14 cellular contexts compared by ENCODE assay signal in genomic region chr17:3953542-3953941, GRCh38. TPM values are rescaled to one million over a fixed set of nuclear protein-coding genes. Genes with fewer than 3 reads are reported as not detected.
A peak's percentile ranks its signal among the peaks of the same experiment; 100 is the strongest.
DNase-seq lines count a peak whose midpoint lies in the region; ATAC-seq, FAIRE-seq and TF ChIP-seq lines count a peak whose summit lies in the region.
"Had no signal": no experiment of that assay in that cellular context is flagged by ENCODE, and none has a peak within 500 bp of the region (broad histone marks: within the 10 kb centered on the region; RNA-seq: fewer than 3 reads in every experiment).

No MANE protein-coding gene starts in this region.

- POLR2A ChIA-PET in K562 (lab: Yijun Ruan, JAX): interaction anchor here (0.7 to 6.9 kb wide), 5 partner anchors 7 to 81 kb away, joined by 3 to 40 read pairs (median 4); partner anchors contain the start of gene ATP2A3

- FAIRE-seq in K562 (lab: Jason Lieb, UNC): no peak

- H3K9ac ChIP-seq in K562 (ENCODE audit: insufficient read depth in 1 of 2, low read depth in 2 of 2, low read length in 2 of 2): no peak overlapping the region

- no peak overlapping the region for H3K4me3 ChIP-seq in K562
- H3K4me3 ChIP-seq in neutrophil (ENCODE audit: low read depth in 1 of 2, low read length in 1 of 2): no peak overlapping the region
- H3K4me3 ChIP-seq: BLaER1 treated with 17β-estradiol and CSF1 and Interleukin-3, amounts not matched to agents 10 nM and 100 nM had no signal

- in situ Hi-C loops in K562 (cut with MboI): no loop called here

- no peaks in the 10 kb centered on the region for H4K20me1 ChIP-seq in K562 (replicated peaks; ENCODE audit: control insufficient read depth, insufficient read depth, low read length)

- ATAC-seq in K562: no peak; the same call in 2 of the 3 replicates

- H3K4me3 Mint-ChIP-seq in activated T-cell treated with anti-CD3 and anti-CD28 coated beads, Interleukin-2, amount 50 U/mL, for 24 hours: no peak overlapping the region
- H3K4me3 Mint-ChIP-seq: CD4-positive, CD25-positive, alpha-beta regulatory T cell; H9 had no signal

- intact Hi-C loops in K562 (cut with micrococcal nuclease): no loop called here
- intact Hi-C loops in head of caudate nucleus (cut with DNase I): no loop called here

- TF ChIP-seq CTCF in K562 (IDR thresholded peaks at IDR 0.05 in 2 of 3, conservative IDR thresholded peaks at IDR 0.05 in 1 of 3; ENCODE audit: insufficient read depth in 2 of 3, low read depth in 1 of 3, low read length in 3 of 3) (no peak), neutrophil (IDR thresholded peaks at IDR 0.05) (no peak)

- no peak overlapping the region for H3K27ac ChIP-seq in K562 (ENCODE audit: extremely low read depth, low read depth, low read length)
- H3K27ac ChIP-seq in neutrophil: peak overlapping the region; percentile 29
- H3K27ac ChIP-seq: 22Rv1 had no signal

- H2AFZ ChIP-seq in K562 (ENCODE audit: low read depth, low read length): no peak overlapping the region

- TF ChIP-seq EP300 in K562 (IDR thresholded peaks at IDR 0.05; ENCODE audit: low read length): no peak

- peaks cover 25% of the 10 kb centered on the region for H3K79me2 ChIP-seq in K562 (ENCODE audit: control insufficient read depth, insufficient read depth, low read length)

- H3K27ac Mint-ChIP-seq in activated T-cell treated with anti-CD3 and anti-CD28 coated beads, Interleukin-2, amount 50 U/mL, for 24 hours: peak overlapping the region; percentile 11
- H3K27ac Mint-ChIP-seq: H9 had no signal

- peaks cover 64% of the 10 kb centered on the region for H3K36me3 Mint-ChIP-seq in activated T-cell treated with anti-CD3 and anti-CD28 coated beads, Interleukin-2, amount 50 U/mL, for 24 hours (ENCODE audit: low read depth)

- TF ChIP-seq POLR2A in K562 (conservative IDR thresholded peaks at IDR 0.05): no peak

- H3K27me3 ChIP-seq in K562 (ENCODE audit: control insufficient read depth in 2 of 2, insufficient read depth in 2 of 2, low read length in 2 of 2): no peaks in the 10 kb centered on the region; a peak in 1 of 5 replicates
- H3K27me3 ChIP-seq in neutrophil: no peaks in the 10 kb centered on the region
- H3K27me3 ChIP-seq: BLaER1 treated with 17β-estradiol and CSF1 and Interleukin-3, amounts not matched to agents 10 nM and 100 nM had no signal

- H3K9me3 ChIP-seq in K562 (replicated peaks; ENCODE audit: control insufficient read depth, insufficient read depth, low read depth, low read length): no peaks in the 10 kb centered on the region
- no peaks in the 10 kb centered on the region for H3K9me3 ChIP-seq in neutrophil
- H3K9me3 ChIP-seq: BLaER1 treated with 17β-estradiol and CSF1 and Interleukin-3, amounts not matched to agents 10 nM and 100 nM had no signal

- no peak for TF ChIP-seq RAD21 in K562 (CRISPR knock-in tag; conservative IDR thresholded peaks at IDR 0.05 in 1 of 2, IDR thresholded peaks at IDR 0.05 in 1 of 2)

- H3K9me3 Mint-ChIP-seq in activated T-cell treated with anti-CD3 and anti-CD28 coated beads, Interleukin-2, amount 50 U/mL, for 24 hours: no peaks in the 10 kb centered on the region
- H3K9me3 Mint-ChIP-seq: CD4-positive, CD25-positive, alpha-beta regulatory T cell; H9 had no signal

- H3K36me3 ChIP-seq in K562 (ENCODE audit: control insufficient read depth, insufficient read depth, low read length): peaks cover 37% of the 10 kb centered on the region; the same call in 1 of the 3 replicates
- peaks cover 91% of the 10 kb centered on the region for H3K36me3 ChIP-seq in neutrophil

- DNase-seq in activated T-cell treated with anti-CD3 and anti-CD28 coated beads, Interleukin-2, amount 50 U/mL, for 24 hours: no peak
- DNase-seq in activated T-cell treated with anti-CD3 and anti-CD28 coated beads, Interleukin-2, amount 50 U/mL, for 1 hour: no peak
- DNase-seq in K562 (ENCODE audit: extremely low read depth in 1 of 4, low spot score in 3 of 4) (no peak), head of caudate nucleus (no peak), hypothalamus (lab: John Stamatoyannopoulos, UW) (no peak), H4 (ENCODE audit: low spot score) (no peak)
- DNase-seq: CD4-positive, CD25-positive, alpha-beta regulatory T cell; DMS53; H9; IMR-90 had no signal

- BruUV-seq in K562 (replicated peaks; lab: Mats Ljungman, UMichigan): no TSS peak

- H3K4me2 ChIP-seq in K562 (ENCODE audit: insufficient read depth, low read length): no peak overlapping the region

- peaks cover 24% of the 10 kb centered on the region for H3K4me1 Mint-ChIP-seq in activated T-cell treated with anti-CD3 and anti-CD28 coated beads, Interleukin-2, amount 50 U/mL, for 24 hours (ENCODE audit: low read depth)

- WGBS in K562 (ENCODE audit: insufficient coverage, low coverage, missing lambda C conversion rate): 60% methylated on average over 1 of the region's 14 CpGs

- peaks cover 9 to 35% of the 10 kb centered on the region in 2 experiments; a peak in 4 of 5 replicates for H3K4me1 ChIP-seq in K562 (replicated peaks in 1 of 2; ENCODE audit: control insufficient read depth in 2 of 2, insufficient read depth in 2 of 2, low read length in 2 of 2)
- peaks cover 7 to 8% of the 10 kb centered on the region in 2 experiments for H3K4me1 ChIP-seq in neutrophil (ENCODE audit: control insufficient read depth in 1 of 2, insufficient read depth in 1 of 2, low read depth in 1 of 2, low read length in 1 of 2)

- no peaks in the 10 kb centered on the region for H3K9me1 ChIP-seq in K562 (ENCODE audit: control insufficient read depth, insufficient read depth, low read length)

- H3K27me3 Mint-ChIP-seq in activated T-cell treated with anti-CD3 and anti-CD28 coated beads, Interleukin-2, amount 50 U/mL, for 24 hours: no peaks in the 10 kb centered on the region
- H3K27me3 Mint-ChIP-seq: CD4-positive, CD25-positive, alpha-beta regulatory T cell had no signal

- CTCF ChIA-PET in K562 (lab: Yijun Ruan, JAX; ENCODE audit: low intra/inter-chr PET ratio): no interaction called here

TF ChIP-seq in K562, 482 proteins besides CTCF, POLR2A, EP300 and RAD21:
- TF ChIP-seq GTF2F1 (IDR thresholded peaks at IDR 0.05; ENCODE audit: low read depth, low read length): no peak
- peak; percentile 58; the same call in 1 of the 2 replicates for TF ChIP-seq RBFOX2 (IDR thresholded peaks at IDR 0.05; ENCODE audit: low read depth, low read length)
- peak; percentile 78 for TF ChIP-seq POLR2G (IDR thresholded peaks at IDR 0.05; ENCODE audit: low read depth, low read length)

RNA-seq across cellular contexts. Expression of gene ATP2A3, which starts 10.7 kb away (rescaled TPM):
- total RNA-seq in K562 (2011; cell fraction: chromatin; rRNA removed; ENCODE audit: low replicate concordance): 198 and 586 TPM in 2 replicates
- total RNA-seq in K562 (2011; cell fraction: nucleolus; rRNA removed): 353 and 436 TPM in 2 replicates
- 289 and 326 TPM in 2 replicates for total RNA-seq in K562 (2011; cell fraction: nucleoplasm; rRNA removed)
- 41.2 and 50.7 TPM in 2 replicates for total RNA-seq in K562 (2014; rRNA removed)
- 9.0 and 9.2 TPM in 2 replicates for total RNA-seq in K562 (2014; rRNA removed; fragmentation: Illumina TruSeq; extraction: Trizol)
- total RNA-seq in K562 (2015; rRNA removed; fragmentation: Illumina TruSeq; extraction: Trizol): 16.9 TPM in 2 replicates
- 79.7 and 103 TPM in 2 replicates for total RNA-seq in K562 (2021)
- 42.6 and 65.4 TPM in 2 replicates for polyA plus RNA-seq in K562 (2011; rRNA removed)
- 45.9 and 88.8 TPM in 2 replicates for polyA plus RNA-seq in K562 (2011; cell fraction: cytosol; rRNA removed)
- 230 and 368 TPM in 2 replicates for polyA plus RNA-seq in K562 (2011; cell fraction: nucleus; rRNA removed)
- 77.5 and 466 TPM in 2 replicates for polyA plus RNA-seq in K562 (2012)
- polyA plus RNA-seq in K562 (2014; fragmentation: Illumina TruSeq; extraction: Trizol): 31.3 and 65.0 TPM in 2 replicates
- polyA plus RNA-seq in K562 (2014; fragmentation: Nextera tagmentation; extraction: Ambion mirVana): under 1 TPM; 0.65 to 0.66 TPM
- 54.5 and 66.9 TPM in 2 replicates for polyA plus RNA-seq in K562 (2014; rRNA removed)
- 33.8 and 63.1 TPM in 2 replicates for polyA minus RNA-seq in K562 (2011; rRNA and poly(A)+ RNA removed)
- polyA minus RNA-seq in K562 (2011; cell fraction: cytosol; rRNA and poly(A)+ RNA removed): 71.3 and 83.9 TPM in 2 replicates
- 85.0 and 89.2 TPM in 2 replicates for polyA minus RNA-seq in K562 (2011; cell fraction: nucleus; rRNA and poly(A)+ RNA removed)
- 0.04 TPM in 1 of 2 replicates, not detected in the other for total RNA-seq in H4 (2014; rRNA removed; shearing (Covaris generic))

RNA-seq across cellular contexts. Expression of gene P2RX1, which starts 37.3 kb away (rescaled TPM):
- 21.9 and 70.4 TPM in 2 replicates for total RNA-seq in K562 (2011; cell fraction: chromatin; rRNA removed; ENCODE audit: low replicate concordance)
- 38.4 and 45.2 TPM in 2 replicates for total RNA-seq in K562 (2011; cell fraction: nucleolus; rRNA removed)
- 27.3 and 30.9 TPM in 2 replicates for total RNA-seq in K562 (2011; cell fraction: nucleoplasm; rRNA removed)
- total RNA-seq in K562 (2014; rRNA removed) (13.3 and 16.0 TPM in 2 replicates), K562 (2014; rRNA removed; fragmentation: Illumina TruSeq; extraction: Trizol) (4.9 and 6.8 TPM in 2 replicates), K562 (2015; rRNA removed; fragmentation: Illumina TruSeq; extraction: Trizol) (8.1 and 9.6 TPM in 2 replicates), K562 (2021) (15.3 and 20.3 TPM in 2 replicates)
- polyA plus RNA-seq in K562 (2011; rRNA removed) (12.2 and 13.6 TPM in 2 replicates), K562 (2014; fragmentation: Illumina TruSeq; extraction: Trizol) (10.3 and 17.6 TPM in 2 replicates), K562 (2014; fragmentation: Nextera tagmentation; extraction: Ambion mirVana) (under 1 TPM; 0.27 to 0.66 TPM), K562 (2014; rRNA removed) (18.4 and 18.8 TPM in 2 replicates)
- polyA plus RNA-seq in K562 (2011; cell fraction: cytosol; rRNA removed): 10.0 and 27.5 TPM in 2 replicates
- 41.2 and 64.7 TPM in 2 replicates for polyA plus RNA-seq in K562 (2011; cell fraction: nucleus; rRNA removed)
- polyA plus RNA-seq in K562 (2012): 18.2 and 106 TPM in 2 replicates
- polyA minus RNA-seq in K562 (2011; rRNA and poly(A)+ RNA removed): 4.3 and 7.9 TPM in 2 replicates
- 3.7 and 7.2 TPM in 2 replicates for polyA minus RNA-seq in K562 (2011; cell fraction: cytosol; rRNA and poly(A)+ RNA removed)
- 12.2 and 18.7 TPM in 2 replicates for polyA minus RNA-seq in K562 (2011; cell fraction: nucleus; rRNA and poly(A)+ RNA removed)
- total RNA-seq in H4 (2014; rRNA removed; shearing (Covaris generic)): not detected in 2 replicates
- total RNA-seq: Daoy, H9, IMR-90 had no signal
- polyA plus RNA-seq: CD4-positive, CD25-positive, alpha-beta regulatory T cell; IMR-90 had no signal
